8 cellular contexts compared by ENCODE assay signal in the genomic region with DNA sequence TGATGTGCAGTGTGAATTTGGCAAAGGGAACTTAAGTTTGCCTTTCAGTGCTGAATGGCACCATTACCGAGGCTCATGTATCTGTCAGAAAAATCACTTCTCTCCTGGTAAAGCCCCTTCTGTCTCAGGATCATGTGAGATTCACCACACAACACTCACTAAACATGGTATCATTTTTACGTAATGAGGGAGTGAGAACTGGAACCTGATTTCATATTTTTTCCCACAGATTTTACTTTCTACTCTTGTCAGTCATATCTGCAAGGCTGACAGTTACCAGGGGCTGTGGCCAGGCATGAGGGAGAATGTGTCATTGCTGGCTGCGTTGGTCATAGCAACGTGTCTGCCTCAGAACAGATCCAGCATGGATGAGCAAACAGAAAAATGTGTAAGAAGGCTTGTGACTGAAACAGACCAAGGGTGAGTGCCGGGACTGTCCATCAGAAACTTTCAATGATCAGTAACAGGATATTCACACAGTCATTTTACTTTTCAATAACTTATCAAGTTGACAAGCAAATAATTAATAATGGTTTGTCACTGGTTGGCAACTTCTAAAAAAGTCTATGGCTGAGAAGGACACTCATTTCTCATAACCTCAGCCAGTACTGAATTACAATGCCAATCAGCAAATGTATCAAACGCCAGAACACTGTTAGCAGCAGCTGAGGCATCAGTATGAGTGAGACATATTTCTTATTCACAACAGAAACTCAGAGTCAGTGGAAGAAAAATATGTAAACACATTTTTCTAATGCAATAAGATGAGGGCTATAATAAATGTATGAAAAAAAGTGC.
A peak's percentile ranks its signal among the peaks of the same experiment; 100 is the strongest.
DNase-seq lines count a peak whose midpoint lies in the region; ATAC-seq and TF ChIP-seq lines count a peak whose summit lies in the region.

No MANE protein-coding gene starts in this region.

- no peak for TF ChIP-seq POLR2A in vagina (IDR thresholded peaks at IDR 0.05)

- intact Hi-C loops in tibial artery (cut with DNase I; ENCODE audit: low total_unique reads) = no loop called here
- intact Hi-C loops in vagina (cut with DNase I) = no loop called here

- H3K27ac ChIP-seq in foreskin keratinocyte (peak overlapping the region; percentile 55), tibial artery (peak overlapping the region; percentile 36 to 53), vagina (no peak overlapping the region)

- ATAC-seq in GM18502 (IDR thresholded peaks at IDR 0.05; ENCODE audit: poor library complexity, unreplicated experiment) (peak; percentile 92), GM21723 (IDR thresholded peaks at IDR 0.05; ENCODE audit: unreplicated experiment) (peak; percentile 86), foreskin keratinocyte (peak; percentile 92)

- H3K27me3 ChIP-seq in foreskin keratinocyte (no peaks in the 10 kb centered on the region), tibial artery (no peaks in the 10 kb centered on the region), vagina (no peaks in the 10 kb centered on the region)

- peaks cover 7% of the 10 kb centered on the region for H3K4me1 ChIP-seq in foreskin keratinocyte
- peaks cover 0 to 66% (median 22%) of the 10 kb centered on the region in 4 donors for H3K4me1 ChIP-seq in tibial artery
- H3K4me1 ChIP-seq in vagina = peaks cover 6% of the 10 kb centered on the region

- H3K9me3 ChIP-seq in tibial artery = no peaks in the 10 kb centered on the region
- H3K9me3 ChIP-seq in vagina = no peaks in the 10 kb centered on the region

- TF ChIP-seq CTCF in foreskin keratinocyte (conservative IDR thresholded peaks at IDR 0.05) (no peak), tibial artery (IDR thresholded peaks at IDR 0.05) (no peak), vagina (IDR thresholded peaks at IDR 0.05) (no peak)

- H3K4me3 ChIP-seq in tibial artery (no peak overlapping the region), vagina (no peak overlapping the region)

- DNase-seq in M059J (ENCODE audit: low read depth) (peak; percentile 88), foreskin keratinocyte (peak; percentile 69 to 89), tibial artery (peak; percentile 69 to 80), pons (ENCODE audit: low spot score) (no peak), vagina (ENCODE audit: extremely low spot score in 2 of 2) (no peak), NK-92 (lab: John Stamatoyannopoulos, UW; ENCODE audit: unreplicated experiment) (no peak)

- H3K36me3 ChIP-seq in tibial artery (no peaks in the 10 kb centered on the region), vagina (no peaks in the 10 kb centered on the region)

Comparison
In these comparisons a context has a peak if more than half of its experiments do, and no peak if none do; other contexts are left out.
1. DNase-seq: peak in M059J (single experiment), foreskin keratinocyte (2 of 2) and tibial artery (2 of 2); none in pons (single experiment), vagina (0 of 2) and NK-92 (single experiment).
2. Peak in every context shown above with its lines, with median percentiles within 50 percentile points of each other: ATAC-seq.